8 cellular contexts compared by ENCODE assay signal in genomic region chr2:135744761-135745314, GRCh38. TPM values are rescaled to one million over a fixed set of nuclear protein-coding genes. Genes with fewer than 3 reads are reported as not detected.
DNase-seq lines count a peak whose midpoint lies in the region; ATAC-seq and TF ChIP-seq lines count a peak whose summit lies in the region.

No MANE protein-coding gene starts in this region.

- POLR2A ChIA-PET in BJ (lab: Charles Lee) = no interaction called here

- no peaks in the 10 kb centered on the region for H3K9me3 Mint-ChIP-seq in osteocyte (ENCODE audit: unreplicated experiment)

- H3K4me3 ChIP-seq in BJ (ENCODE audit: low read depth, low read length) (no peak overlapping the region), body of pancreas (no peak overlapping the region)

- peaks cover 26% of the 10 kb centered on the region for H3K36me3 Mint-ChIP-seq in osteocyte (ENCODE audit: unreplicated experiment)

- peaks cover 1% of the 10 kb centered on the region; the same call in 1 of the 2 replicates for H3K36me3 ChIP-seq in BJ (ENCODE audit: control insufficient read depth, insufficient read depth, low read length)
- peaks cover 0 to 3% of the 10 kb centered on the region in 2 donors for H3K36me3 ChIP-seq in body of pancreas (replicated peaks in 1 of 2; ENCODE audit: insufficient read depth in 1 of 2, low read depth in 2 of 2)

- no peak for TF ChIP-seq POLR2A in body of pancreas (IDR thresholded peaks at IDR 0.05)

- ATAC-seq in GM18861 (IDR thresholded peaks at IDR 0.05; ENCODE audit: unreplicated experiment) (peak; percentile 31), body of pancreas (no peak), HG03108 (IDR thresholded peaks at IDR 0.05; ENCODE audit: unreplicated experiment) (no peak), HG03520 (IDR thresholded peaks at IDR 0.05; ENCODE audit: unreplicated experiment) (no peak)

- CTCF ChIA-PET in BJ (lab: Yijun Ruan, JAX) = interaction anchor here (1.3 to 1.4 kb wide), 2 partner anchors 13 to 53 kb away, joined by 3 to 4 read pairs; no protein-coding TSS in a partner anchor

- TF ChIP-seq CTCF in BJ (IDR thresholded peaks at IDR 0.05; ENCODE audit: insufficient read depth, low read depth, low read length) (peak; percentile 26; the same call in 1 of the 2 replicates), body of pancreas (IDR thresholded peaks at IDR 0.05) (no peak), osteocyte (IDR thresholded peaks at IDR 0.05) (peak; percentile 22)

- no peaks in the 10 kb centered on the region for H3K9me3 ChIP-seq in body of pancreas

- DNase-seq in BJ (ENCODE audit: low read depth) (no peak), NCI-H82 (lab: John Stamatoyannopoulos, UW) (peak; percentile 94), body of pancreas (peak in 3 of 4 donors; percentile 7 to 19 (median 16)), osteocyte (ENCODE audit: extremely low spot score, unreplicated experiment) (no peak), activated gamma-delta T cell (lab: John Stamatoyannopoulos, UW) (no peak)

- no peak overlapping the region for H3K27ac ChIP-seq in body of pancreas

- H3K27me3 ChIP-seq in BJ (ENCODE audit: control insufficient read depth, insufficient read depth, low read length) (no peaks in the 10 kb centered on the region), body of pancreas (no peaks in the 10 kb centered on the region)

- peak overlapping the region; percentile 47 for H3K4me3 Mint-ChIP-seq in osteocyte (ENCODE audit: unreplicated experiment)

- peaks cover 35% of the 10 kb centered on the region for H3K4me1 Mint-ChIP-seq in osteocyte (ENCODE audit: unreplicated experiment)

- H3K27ac Mint-ChIP-seq in osteocyte (ENCODE audit: unreplicated experiment) = peak overlapping the region; percentile 80

- intact Hi-C loops in body of pancreas (cut with DNase I) = no loop called here

- peaks cover 16% of the 10 kb centered on the region for H3K4me1 ChIP-seq in body of pancreas

- WGBS in body of pancreas, 2 donors = 63 to 73% methylated on average over 5 of the region's 5 CpGs

- H3K27me3 Mint-ChIP-seq in osteocyte (ENCODE audit: unreplicated experiment) = no peaks in the 10 kb centered on the region

RNA-seq across cellular contexts. Expression of gene UBXN4, which starts 3.2 kb away (rescaled TPM):
- polyA plus RNA-seq in BJ (2011; rRNA removed) = 51.1 and 75.6 TPM in 2 replicates
- polyA minus RNA-seq in BJ (2011; rRNA and poly(A)+ RNA removed) = 28.0 and 34.0 TPM in 2 replicates
- total RNA-seq in body of pancreas (10 to 100 TPM; 55.7 to 70.3 TPM), osteocyte (109 and 118 TPM in 2 replicates)

Comparison
In these comparisons a context has a peak if more than half of its experiments do, and no peak if none do; other contexts are left out.
1. DNase-seq: peak in NCI-H82 (single experiment) and body of pancreas (3 of 4); none in BJ (single experiment), osteocyte (single experiment) and activated gamma-delta T cell (single experiment).
2. CTCF ChIP-seq: peak in BJ (single experiment) and osteocyte (single experiment); none in body of pancreas (0 of 7).